Comparison of ENCODE assay signal across 9 cellular contexts in the genomic region with DNA sequence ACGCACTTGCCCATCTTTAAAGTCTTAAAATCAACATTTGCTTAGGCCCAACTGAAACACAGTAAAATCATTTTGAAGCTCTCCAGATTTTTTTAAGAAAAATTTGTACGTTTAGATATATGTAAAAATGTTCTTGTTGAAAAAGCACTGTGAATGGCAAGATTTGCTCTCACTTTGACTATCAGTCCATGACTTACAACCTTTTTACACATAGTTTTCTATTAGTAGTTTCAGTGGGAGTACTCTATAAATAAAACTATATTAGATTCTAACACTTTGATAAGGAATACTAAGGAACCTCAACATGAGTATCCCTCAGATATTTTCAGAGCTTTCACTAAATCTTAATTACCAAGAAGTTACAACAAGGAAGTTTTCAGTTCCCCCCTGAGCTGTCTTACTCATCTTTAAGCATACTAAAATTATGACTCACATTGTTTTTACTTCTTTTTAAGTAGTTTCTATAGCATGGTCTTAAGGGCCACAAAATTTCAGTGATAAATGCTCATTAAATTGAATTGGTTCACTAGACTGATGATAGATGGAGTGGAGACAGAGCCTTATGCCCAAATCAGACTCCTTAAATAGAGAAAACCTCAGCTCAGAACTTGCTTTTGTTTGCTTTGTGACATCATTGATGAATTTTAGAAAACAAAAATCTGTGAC. TPM values are rescaled to one million over a fixed set of nuclear protein-coding genes. Genes with fewer than 3 reads are reported as not detected.
DNase-seq lines count a peak whose midpoint lies in the region; ATAC-seq and TF ChIP-seq lines count a peak whose summit lies in the region.
"Had no signal": no experiment of that assay in that cellular context is flagged by ENCODE, and none has a peak within 500 bp of the region (broad histone marks: within the 10 kb centered on the region; RNA-seq: fewer than 3 reads in every experiment).

No MANE protein-coding gene starts in this region.

- H3K36me3 Mint-ChIP-seq in activated CD8-positive, alpha-beta T cell treated with anti-CD3 and anti-CD28 coated beads for 36 hours (ENCODE audit: low read depth): no peaks in the 10 kb centered on the region
- H3K36me3 Mint-ChIP-seq in activated CD8-positive, alpha-beta T cell treated with anti-CD3 and anti-CD28 coated beads, Interleukin-2, amount 10 ng/mL, durations not matched to agents 7 days and 5 days (ENCODE audit: low read depth): no peaks in the 10 kb centered on the region
- H3K36me3 Mint-ChIP-seq in activated T-helper 17 cell treated with anti-CD3 and anti-CD28 coated beads, Interleukin-2, amount 50 U/mL, for 72 hours (ENCODE audit: low read depth): no peaks in the 10 kb centered on the region
- no peaks in the 10 kb centered on the region for H3K36me3 Mint-ChIP-seq in immature natural killer cell

- no peak overlapping the region for H3K27ac ChIP-seq in left ventricle myocardium inferior (replicated peaks)
- H3K27ac ChIP-seq: BLaER1 had no signal

- H3K4me1 ChIP-seq in left ventricle myocardium inferior: no peaks in the 10 kb centered on the region
- H3K4me1 ChIP-seq: BLaER1 had no signal

- H3K4me1 Mint-ChIP-seq in activated CD8-positive, alpha-beta T cell treated with anti-CD3 and anti-CD28 coated beads for 36 hours (ENCODE audit: low read depth): peaks cover 7% of the 10 kb centered on the region
- H3K4me1 Mint-ChIP-seq in activated CD8-positive, alpha-beta T cell treated with anti-CD3 and anti-CD28 coated beads, Interleukin-2, amount 10 ng/mL, durations not matched to agents 7 days and 5 days (ENCODE audit: low read depth): no peaks in the 10 kb centered on the region
- no peaks in the 10 kb centered on the region for H3K4me1 Mint-ChIP-seq in activated T-helper 17 cell treated with anti-CD3 and anti-CD28 coated beads, Interleukin-2, amount 50 U/mL, for 72 hours
- H3K4me1 Mint-ChIP-seq in immature natural killer cell: no peaks in the 10 kb centered on the region

- H3K4me3 ChIP-seq in left ventricle myocardium inferior: no peak overlapping the region
- H3K4me3 ChIP-seq: BLaER1 had no signal

- no peaks in the 10 kb centered on the region for H3K36me3 ChIP-seq in left ventricle myocardium inferior
- H3K36me3 ChIP-seq: BLaER1 had no signal

- TF ChIP-seq CTCF in activated CD8-positive, alpha-beta T cell treated with anti-CD3 and anti-CD28 coated beads for 36 hours (IDR thresholded peaks at IDR 0.05): no peak
- no peak for TF ChIP-seq CTCF in left ventricle myocardium inferior (IDR thresholded peaks at IDR 0.05; ENCODE audit: borderline replicate concordance)

- peaks cover 3% of the 10 kb centered on the region for H3K9me3 ChIP-seq in left ventricle myocardium inferior (replicated peaks)
- H3K9me3 ChIP-seq: BLaER1 had no signal

- H3K9me3 Mint-ChIP-seq in activated CD8-positive, alpha-beta T cell treated with anti-CD3 and anti-CD28 coated beads for 36 hours: no peaks in the 10 kb centered on the region
- no peaks in the 10 kb centered on the region for H3K9me3 Mint-ChIP-seq in activated CD8-positive, alpha-beta T cell treated with anti-CD3 and anti-CD28 coated beads, Interleukin-2, amount 10 ng/mL, durations not matched to agents 7 days and 5 days (ENCODE audit: insufficient read depth)
- H3K9me3 Mint-ChIP-seq in activated T-helper 17 cell treated with anti-CD3 and anti-CD28 coated beads, Interleukin-2, amount 50 U/mL, for 72 hours: no peaks in the 10 kb centered on the region
- H3K9me3 Mint-ChIP-seq in immature natural killer cell: peaks cover 0 to 3% (median 0%) of the 10 kb centered on the region in 6 donors

- intact Hi-C loops in activated CD8-positive, alpha-beta T cell treated with anti-CD3 and anti-CD28 coated beads for 36 hours (cut with micrococcal nuclease): no loop called here
- intact Hi-C loops in left ventricle myocardium inferior (cut with micrococcal nuclease): no loop called here

- no peaks in the 10 kb centered on the region for H3K27me3 ChIP-seq in left ventricle myocardium inferior (ENCODE audit: low read depth)
- H3K27me3 ChIP-seq: BLaER1 had no signal

- no peak overlapping the region for H3K27ac Mint-ChIP-seq in activated CD8-positive, alpha-beta T cell treated with anti-CD3 and anti-CD28 coated beads for 36 hours
- no peak overlapping the region for H3K27ac Mint-ChIP-seq in activated CD8-positive, alpha-beta T cell treated with anti-CD3 and anti-CD28 coated beads, Interleukin-2, amount 10 ng/mL, durations not matched to agents 7 days and 5 days
- H3K27ac Mint-ChIP-seq in activated T-helper 17 cell treated with anti-CD3 and anti-CD28 coated beads, Interleukin-2, amount 50 U/mL, for 72 hours: peak overlapping the region; percentile 18
- no peak overlapping the region for H3K27ac Mint-ChIP-seq in immature natural killer cell

- CTCF ChIA-PET in activated CD8-positive, alpha-beta T cell treated with anti-CD3 and anti-CD28 coated beads for 36 hours (lab: Charles Lee): interaction anchor here (1.2 kb wide), 1 partner anchor 38 kb away, joined by 3 read pairs; no protein-coding TSS in a partner anchor
- CTCF ChIA-PET in activated CD8-positive, alpha-beta T cell treated with anti-CD3 and anti-CD28 coated beads, Interleukin-2, amount 10 ng/mL, durations not matched to agents 7 days and 5 days (lab: Charles Lee): no interaction called here

- no peak overlapping the region for H3K4me3 Mint-ChIP-seq in activated CD8-positive, alpha-beta T cell treated with anti-CD3 and anti-CD28 coated beads for 36 hours
- H3K4me3 Mint-ChIP-seq in activated CD8-positive, alpha-beta T cell treated with anti-CD3 and anti-CD28 coated beads, Interleukin-2, amount 10 ng/mL, durations not matched to agents 7 days and 5 days: no peak overlapping the region
- H3K4me3 Mint-ChIP-seq in activated T-helper 17 cell treated with anti-CD3 and anti-CD28 coated beads, Interleukin-2, amount 50 U/mL, for 72 hours: no peak overlapping the region
- no peak overlapping the region for H3K4me3 Mint-ChIP-seq in immature natural killer cell

- no peak for DNase-seq in activated CD8-positive, alpha-beta T cell treated with anti-CD3 and anti-CD28 coated beads for 36 hours
- DNase-seq in activated CD8-positive, alpha-beta T cell treated with anti-CD3 and anti-CD28 coated beads, Interleukin-2, amount 10 ng/mL, durations not matched to agents 7 days and 5 days: no peak
- DNase-seq in stromal cell of bone marrow (ENCODE audit: low read depth): peak; percentile 44
- DNase-seq in left ventricle myocardium inferior: no peak
- DNase-seq in immature natural killer cell: no peak
- no peak for DNase-seq in amygdala (lab: John Stamatoyannopoulos, UW)

- H3K27me3 Mint-ChIP-seq in activated CD8-positive, alpha-beta T cell treated with anti-CD3 and anti-CD28 coated beads for 36 hours: no peaks in the 10 kb centered on the region
- H3K27me3 Mint-ChIP-seq in activated CD8-positive, alpha-beta T cell treated with anti-CD3 and anti-CD28 coated beads, Interleukin-2, amount 10 ng/mL, durations not matched to agents 7 days and 5 days (ENCODE audit: low read depth): no peaks in the 10 kb centered on the region
- H3K27me3 Mint-ChIP-seq in activated T-helper 17 cell treated with anti-CD3 and anti-CD28 coated beads, Interleukin-2, amount 50 U/mL, for 72 hours: peaks cover 7% of the 10 kb centered on the region
- peaks cover 2 to 5% (median 5%) of the 10 kb centered on the region in 3 donors for H3K27me3 Mint-ChIP-seq in immature natural killer cell (ENCODE audit: low read depth in 3 of 3)

- ATAC-seq in activated CD8-positive, alpha-beta T cell treated with anti-CD3 and anti-CD28 coated beads for 36 hours: peak; percentile 77
- ATAC-seq in activated CD8-positive, alpha-beta T cell treated with anti-CD3 and anti-CD28 coated beads, Interleukin-2, amount 10 ng/mL, durations not matched to agents 7 days and 5 days: no peak
- peak; percentile 85 for ATAC-seq in HG03108 (IDR thresholded peaks at IDR 0.05; ENCODE audit: unreplicated experiment)
- peak; percentile 94 for ATAC-seq in activated T-helper 17 cell treated with anti-CD3 and anti-CD28 coated beads, Interleukin-2, amount 50 U/mL, for 72 hours (replicated peaks)

- POLR2A ChIA-PET in activated CD8-positive, alpha-beta T cell treated with anti-CD3 and anti-CD28 coated beads for 36 hours (lab: Charles Lee): no interaction called here
- POLR2A ChIA-PET in activated CD8-positive, alpha-beta T cell treated with anti-CD3 and anti-CD28 coated beads, Interleukin-2, amount 10 ng/mL, durations not matched to agents 7 days and 5 days (lab: Charles Lee): no interaction called here

RNA-seq across cellular contexts. Expression of a gene that starts 31.6 kb away (rescaled TPM):
- total RNA-seq in activated CD8-positive, alpha-beta T cell treated with anti-CD3 and anti-CD28 coated beads for 36 hours: 10 to 100 TPM; 14.4 to 15.3 TPM
- 10 to 100 TPM; 16.6 to 17.2 TPM for total RNA-seq in activated CD8-positive, alpha-beta T cell treated with anti-CD3 and anti-CD28 coated beads, Interleukin-2, amount 10 ng/mL, durations not matched to agents 7 days and 5 days
- 10 to 100 TPM; 18.9 to 20.7 TPM for total RNA-seq in activated T-helper 17 cell treated with anti-CD3 and anti-CD28 coated beads, Interleukin-2, amount 50 U/mL, for 72 hours
- total RNA-seq in left ventricle myocardium inferior: 2.7 TPM
- polyA plus RNA-seq in immature natural killer cell: 10 to 100 TPM; 15.9 to 29.8 (median 23.2) TPM
